Comparison of ENCODE assay signal across 16 cellular contexts in the genomic region with DNA sequence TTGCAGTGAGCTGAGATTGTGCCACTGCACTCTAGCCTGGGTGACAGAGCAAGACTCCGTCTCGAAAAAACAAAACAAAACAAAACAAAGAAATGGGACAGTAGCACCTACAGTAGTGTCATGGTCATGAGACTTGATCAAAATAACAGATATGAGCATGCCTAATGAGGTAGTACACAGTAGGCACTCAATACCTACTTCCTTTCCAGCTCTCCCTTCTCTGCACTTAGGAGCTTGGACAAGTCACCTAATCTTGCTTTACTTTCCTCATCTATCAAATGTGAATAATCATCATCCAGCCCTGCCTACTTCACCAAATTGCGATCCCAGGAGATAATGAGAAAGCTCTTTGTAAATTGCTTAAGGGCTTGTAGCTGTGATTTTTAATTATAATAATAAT. TPM values are rescaled to one million over a fixed set of nuclear protein-coding genes. Genes with fewer than 3 reads are reported as not detected.
A peak's percentile ranks its signal among the peaks of the same experiment; 100 is the strongest.
DNase-seq lines count a peak whose midpoint lies in the region; ATAC-seq, FAIRE-seq and TF ChIP-seq lines count a peak whose summit lies in the region.
"Had no signal": no experiment of that assay in that cellular context is flagged by ENCODE, and none has a peak within 500 bp of the region (broad histone marks: within the 10 kb centered on the region; RNA-seq: fewer than 3 reads in every experiment).

No MANE protein-coding gene starts in this region.

- H3K27me3 Mint-ChIP-seq in CD14-positive monocyte (ENCODE audit: low read depth in 3 of 3) (peaks cover 13 to 23% (median 19%) of the 10 kb centered on the region in 3 donors), Caco-2 (ENCODE audit: insufficient read depth, unreplicated experiment) (no peaks in the 10 kb centered on the region)

- no peaks in the 10 kb centered on the region for H4K20me1 ChIP-seq in MM.1S (ENCODE audit: insufficient read depth, low read length)
- no peaks in the 10 kb centered on the region; the same call in 1 of the 2 replicates for H4K20me1 ChIP-seq in K562 (replicated peaks; ENCODE audit: control insufficient read depth, insufficient read depth, low read length)

- POLR2A ChIA-PET in K562 (lab: Yijun Ruan, JAX) (interaction anchor here (0.9 kb wide), 1 partner anchor 83 kb away, joined by 4 read pairs; no protein-coding TSS in a partner anchor), Caco-2 (lab: Charles Lee) (interaction anchor here (1.1 kb wide), 1 partner anchor 10 kb away, joined by 3 read pairs; no protein-coding TSS in a partner anchor)

- no peak for ATAC-seq in K562
- ATAC-seq: CD8-positive, alpha-beta T cell had no signal

- H3K9me2 ChIP-seq in MM.1S (replicated peaks; ENCODE audit: insufficient read depth, low read length) = no peaks in the 10 kb centered on the region
- H3K9me2 ChIP-seq: SK-N-SH had no signal

- CTCF ChIA-PET in K562 (lab: Yijun Ruan, JAX; ENCODE audit: low intra/inter-chr PET ratio) = no interaction called here
- CTCF ChIA-PET in Caco-2 (lab: Charles Lee) = interaction anchor here (1.4 to 1.7 kb wide), 2 partner anchors 39 to 108 kb away, joined by 3 to 4 read pairs; no protein-coding TSS in a partner anchor

- peaks cover 0 to 7% of the 10 kb centered on the region in 2 donors for H3K36me3 Mint-ChIP-seq in CD14-positive monocyte
- peaks cover 2% of the 10 kb centered on the region for H3K36me3 Mint-ChIP-seq in Caco-2 (ENCODE audit: insufficient read depth, unreplicated experiment)
- H3K36me3 Mint-ChIP-seq: CD8-positive, alpha-beta T cell had no signal

- intact Hi-C loops in CD14-positive monocyte (cut with micrococcal nuclease) = no loop called here
- intact Hi-C loops in K562 (cut with micrococcal nuclease) = loop anchor here (5.0 kb wide), 1 partner anchor 38 kb away; no protein-coding TSS in a partner anchor
- intact Hi-C loops in Caco-2 (cut with micrococcal nuclease; ENCODE audit: unreplicated experiment) = no loop called here

- H3K4me1 Mint-ChIP-seq in CD14-positive monocyte = peaks cover 33% of the 10 kb centered on the region
- H3K4me1 Mint-ChIP-seq in Caco-2 (ENCODE audit: low read depth, unreplicated experiment) = peaks cover 38% of the 10 kb centered on the region

- BruUV-seq in K562 (replicated peaks; lab: Mats Ljungman, UMichigan) = no TSS peak
- BruUV-seq in Caco-2 (replicated peaks; lab: Mats Ljungman, UMichigan) = no TSS peak

- FAIRE-seq in K562 (lab: Jason Lieb, UNC) = no peak

- H3K36me3 ChIP-seq in MM.1S (replicated peaks; ENCODE audit: insufficient read depth, low read length) (no peaks in the 10 kb centered on the region), K562 (ENCODE audit: control insufficient read depth, insufficient read depth, low read length) (no peaks in the 10 kb centered on the region), subcutaneous abdominal adipose tissue (ENCODE audit: control insufficient read depth in 5 of 5, insufficient read depth in 5 of 5, low read length in 5 of 5) (no peaks in the 10 kb centered on the region), Caco-2 (ENCODE audit: control insufficient read depth, insufficient read depth, low read length) (no peaks in the 10 kb centered on the region)

- H3K4me2 ChIP-seq in MM.1S (ENCODE audit: low read depth, low read length) (no peak overlapping the region), K562 (ENCODE audit: insufficient read depth, low read length) (no peak overlapping the region)
- H3K4me2 ChIP-seq: SK-N-SH had no signal

- H3K9me3 Mint-ChIP-seq in CD14-positive monocyte (peaks cover 0 to 7% (median 0%) of the 10 kb centered on the region in 7 donors), Caco-2 (ENCODE audit: unreplicated experiment) (no peaks in the 10 kb centered on the region)
- H3K9me3 Mint-ChIP-seq: CD8-positive, alpha-beta T cell; T-helper 2 cell treated with Interferon-gamma antibody and Interleukin-4, amounts not matched to agents 5 μg/mL and 100 μg/mL, for 36 hours had no signal

- H3K79me2 ChIP-seq in MM.1S (ENCODE audit: low read length) (peaks cover 24% of the 10 kb centered on the region), K562 (ENCODE audit: control insufficient read depth, insufficient read depth, low read length) (no peaks in the 10 kb centered on the region)

- H3K4me3 ChIP-seq in MM.1S (ENCODE audit: low read length) (no peak overlapping the region), K562 (no peak overlapping the region), subcutaneous abdominal adipose tissue (ENCODE audit: low read depth in 1 of 5, low read length in 5 of 5) (no peak overlapping the region), Caco-2 (ENCODE audit: low read depth, low read length) (no peak overlapping the region)
- H3K4me3 ChIP-seq: PC-9 had no signal

- TF ChIP-seq EP300 in K562 (IDR thresholded peaks at IDR 0.05; ENCODE audit: low read length) = no peak

- TF ChIP-seq POLR2A in K562 (conservative IDR thresholded peaks at IDR 0.05) = no peak

- H3K27me3 ChIP-seq in MM.1S (replicated peaks; ENCODE audit: insufficient read depth, low read length) = no peaks in the 10 kb centered on the region
- no peaks in the 10 kb centered on the region for H3K27me3 ChIP-seq in K562 (ENCODE audit: control insufficient read depth in 2 of 2, insufficient read depth in 2 of 2, low read length in 2 of 2)
- no peaks in the 10 kb centered on the region for H3K27me3 ChIP-seq in subcutaneous abdominal adipose tissue (ENCODE audit: control insufficient read depth in 5 of 5, insufficient read depth in 4 of 5, low read length in 5 of 5)
- no peaks in the 10 kb centered on the region for H3K27me3 ChIP-seq in Caco-2 (replicated peaks; ENCODE audit: control insufficient read depth, insufficient read depth, low read length)

- H3K27ac Mint-ChIP-seq in CD14-positive monocyte = peak overlapping the region in 4 of 7 donors; percentile 83 to 88 (median 85)
- no peak overlapping the region for H3K27ac Mint-ChIP-seq in Caco-2 (ENCODE audit: unreplicated experiment)
- H3K27ac Mint-ChIP-seq: CD8-positive, alpha-beta T cell; T-helper 2 cell treated with Interferon-gamma antibody and Interleukin-4, amounts not matched to agents 5 μg/mL and 100 μg/mL, for 36 hours had no signal

- H3K4me1 ChIP-seq in MM.1S (ENCODE audit: low read length) (peaks cover 69% of the 10 kb centered on the region), K562 (replicated peaks in 1 of 2; ENCODE audit: control insufficient read depth in 2 of 2, insufficient read depth in 2 of 2, low read length in 2 of 2) (peaks cover 14 to 20% of the 10 kb centered on the region in 2 experiments; a peak in 4 of 5 replicates), subcutaneous abdominal adipose tissue (ENCODE audit: control insufficient read depth in 5 of 5, insufficient read depth in 5 of 5, low read length in 5 of 5) (peaks cover 17 to 95% (median 72%) of the 10 kb centered on the region in 5 donors), Caco-2 (peaks cover 61% of the 10 kb centered on the region)

- no peaks in the 10 kb centered on the region for H3K9me1 ChIP-seq in K562 (ENCODE audit: control insufficient read depth, insufficient read depth, low read length)

- no peak for DNase-seq in CD14-positive monocyte (ENCODE audit: low spot score)
- DNase-seq in MM.1S = no peak
- DNase-seq in K562 (ENCODE audit: extremely low read depth in 1 of 4, low spot score in 3 of 4) = no peak
- DNase-seq in NCI-H2227 treated with DMSO at 0.1 percent for 48 hours (lab: John Stamatoyannopoulos, UW) = no peak
- DNase-seq in amniotic stem cell (lab: John Stamatoyannopoulos, UW) = no peak
- DNase-seq in Caco-2 = no peak
- DNase-seq: CD8-positive, alpha-beta T cell; NCI-H1105; NCI-H1694; NCI-H2081; NCI-H2171; NCI-H524 treated with DMSO at 0.1 percent for 48 hours; PC-9; SK-N-SH had no signal

- WGBS in K562 (ENCODE audit: insufficient coverage, low coverage, missing lambda C conversion rate) = 71% methylated on average over 3 of the region's 3 CpGs

- peaks cover 27% of the 10 kb centered on the region for H3F3A ChIP-seq in MM.1S (ENCODE audit: insufficient read depth, low read length)

- TF ChIP-seq RAD21 in K562 (CRISPR knock-in tag; conservative IDR thresholded peaks at IDR 0.05 in 1 of 2, IDR thresholded peaks at IDR 0.05 in 1 of 2) = no peak

- H3K9me3 ChIP-seq in MM.1S (replicated peaks; ENCODE audit: insufficient read depth, low read length) = no peaks in the 10 kb centered on the region
- no peaks in the 10 kb centered on the region for H3K9me3 ChIP-seq in K562 (replicated peaks; ENCODE audit: control insufficient read depth, insufficient read depth, low read depth, low read length)
- no peaks in the 10 kb centered on the region for H3K9me3 ChIP-seq in subcutaneous abdominal adipose tissue (ENCODE audit: control insufficient read depth in 5 of 5, low read length in 5 of 5)
- H3K9me3 ChIP-seq in Caco-2 = no peaks in the 10 kb centered on the region
- H3K9me3 ChIP-seq: SK-N-SH had no signal

- no peak overlapping the region for H3K4me3 Mint-ChIP-seq in CD14-positive monocyte
- no peak overlapping the region for H3K4me3 Mint-ChIP-seq in Caco-2 (ENCODE audit: unreplicated experiment)
- H3K4me3 Mint-ChIP-seq: CD8-positive, alpha-beta T cell; T-helper 2 cell treated with Interferon-gamma antibody and Interleukin-4, amounts not matched to agents 5 μg/mL and 100 μg/mL, for 36 hours had no signal

- H2AFZ ChIP-seq in MM.1S (ENCODE audit: low read length) (no peak overlapping the region), K562 (ENCODE audit: low read depth, low read length) (no peak overlapping the region)
- H2AFZ ChIP-seq: PC-9 had no signal

- H3K27ac ChIP-seq in MM.1S (ENCODE audit: low read length) = peak overlapping the region; percentile 95; the same call in 1 of the 2 replicates
- no peak overlapping the region for H3K27ac ChIP-seq in K562 (ENCODE audit: extremely low read depth, low read depth, low read length)
- peak overlapping the region; percentile 94 for H3K27ac ChIP-seq in subcutaneous abdominal adipose tissue (ENCODE audit: low read depth, low read length)
- H3K27ac ChIP-seq: PC-9 had no signal

- in situ Hi-C loops in K562 (cut with MboI) = no loop called here

- H3K9ac ChIP-seq in MM.1S (ENCODE audit: low read length) (no peak overlapping the region), K562 (ENCODE audit: insufficient read depth in 1 of 2, low read depth in 2 of 2, low read length in 2 of 2) (no peak overlapping the region), subcutaneous abdominal adipose tissue (ENCODE audit: low read length in 5 of 5) (no peak overlapping the region)
- H3K9ac ChIP-seq: SK-N-SH had no signal

- no peak for TF ChIP-seq CTCF in CD14-positive monocyte (IDR thresholded peaks at IDR 0.05)
- TF ChIP-seq CTCF in MM.1S (IDR thresholded peaks at IDR 0.05; ENCODE audit: low read length) = no peak
- TF ChIP-seq CTCF in K562 (IDR thresholded peaks at IDR 0.05 in 2 of 3, conservative IDR thresholded peaks at IDR 0.05 in 1 of 3; ENCODE audit: insufficient read depth in 2 of 3, low read depth in 1 of 3, low read length in 3 of 3) = no peak
- no peak for TF ChIP-seq CTCF in Caco-2 (IDR thresholded peaks at IDR 0.05; ENCODE audit: insufficient read depth in 1 of 2, low read depth in 1 of 2, low read length in 1 of 2, severe bottlenecking in 1 of 2, unreplicated experiment in 1 of 2)

RNA-seq across cellular contexts. Expression of gene EPB41L1, which starts 55.4 kb away (rescaled TPM):
- not detected for polyA plus RNA-seq in CD14-positive monocyte
- 1.5 and 3.3 TPM in 2 replicates for total RNA-seq in K562 (2011; cell fraction: chromatin; rRNA removed; ENCODE audit: low replicate concordance)
- total RNA-seq in K562 (2011; cell fraction: nucleolus; rRNA removed) = 1.1 and 2.5 TPM in 2 replicates
- 0.61 and 0.95 TPM in 2 replicates for total RNA-seq in K562 (2011; cell fraction: nucleoplasm; rRNA removed)
- 1.3 TPM in 2 replicates for total RNA-seq in K562 (2014; rRNA removed)
- total RNA-seq in K562 (2014; rRNA removed; fragmentation: Illumina TruSeq; extraction: Trizol) = 0.80 and 1.3 TPM in 2 replicates
- total RNA-seq in K562 (2015; rRNA removed; fragmentation: Illumina TruSeq; extraction: Trizol) = 0.90 and 2.5 TPM in 2 replicates
- total RNA-seq in K562 (2021) = 2.6 and 4.3 TPM in 2 replicates
- 0.89 and 1.4 TPM in 2 replicates for polyA plus RNA-seq in K562 (2011; rRNA removed)
- polyA plus RNA-seq in K562 (2011; cell fraction: cytosol; rRNA removed) = 0.94 and 2.4 TPM in 2 replicates
- 1.1 and 1.5 TPM in 2 replicates for polyA plus RNA-seq in K562 (2011; cell fraction: nucleus; rRNA removed)
- polyA plus RNA-seq in K562 (2012) = 2.0 and 4.1 TPM in 2 replicates
- polyA plus RNA-seq in K562 (2014; fragmentation: Illumina TruSeq; extraction: Trizol) = 2.9 and 3.6 TPM in 2 replicates
- under 1 TPM; 0.11 to 0.31 TPM for polyA plus RNA-seq in K562 (2014; fragmentation: Nextera tagmentation; extraction: Ambion mirVana)
- 0.90 and 4.2 TPM in 2 replicates for polyA plus RNA-seq in K562 (2014; rRNA removed)
- polyA minus RNA-seq in K562 (2011; rRNA and poly(A)+ RNA removed) = 0.81 and 1.3 TPM in 2 replicates
- 1.3 and 1.5 TPM in 2 replicates for polyA minus RNA-seq in K562 (2011; cell fraction: cytosol; rRNA and poly(A)+ RNA removed)
- 0.67 and 1.00 TPM in 2 replicates for polyA minus RNA-seq in K562 (2011; cell fraction: nucleus; rRNA and poly(A)+ RNA removed)
- total RNA-seq in Caco-2 (2022) = 129 and 137 TPM in 2 replicates

Comparison
In these comparisons a context has a peak if more than half of its experiments do, and no peak if none do; other contexts are left out.
1. RNA of gene EPB41L1, which starts 55.4 kb away (total RNA-seq): 129 to 137 TPM in Caco-2; 0.61 to 4.3 TPM in K562; every median in the first group is over 10 times any median in the second.